ENCODE assay signal across 1 cellular context in the genomic region with DNA sequence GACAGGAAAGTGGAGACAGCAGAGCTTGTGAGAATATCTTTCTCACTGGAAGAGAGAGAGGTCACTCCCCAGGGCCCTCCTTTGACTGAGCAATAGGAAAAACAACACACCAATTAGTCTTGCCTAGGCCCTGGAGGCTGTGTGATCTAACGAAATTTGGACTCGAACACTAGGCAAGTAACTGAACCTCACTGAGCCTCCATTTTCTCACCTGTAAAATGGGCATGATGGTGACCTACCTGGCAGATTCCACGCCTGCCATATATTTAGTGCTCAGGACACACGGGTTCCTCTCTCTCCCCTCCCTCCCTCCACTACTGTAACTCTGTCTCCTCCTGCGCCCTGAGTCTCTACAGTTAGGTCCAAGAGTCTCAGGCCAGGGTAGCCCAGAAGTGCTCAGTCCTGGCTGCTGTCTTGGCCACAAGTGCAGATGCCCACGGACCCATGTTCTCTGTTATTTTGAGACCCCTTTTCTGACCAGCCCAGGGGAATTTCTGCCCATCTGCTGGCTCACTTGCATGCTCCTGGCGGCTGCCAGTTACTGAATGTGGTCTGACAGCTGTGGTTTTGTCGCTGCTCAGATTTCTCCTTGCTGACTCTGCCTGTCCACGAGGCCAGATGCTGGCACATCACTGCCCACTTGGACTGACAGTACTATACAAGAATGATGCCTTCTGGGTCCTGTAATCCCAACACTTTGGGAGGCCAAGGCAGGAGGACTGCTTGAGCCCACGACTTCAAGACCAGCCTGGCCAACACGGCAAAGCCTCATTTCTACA.
TF ChIP-seq lines count a peak whose summit lies in the region.

No MANE protein-coding gene starts in this region.

TF ChIP-seq in H1, 55 proteins besides CTCF, POLR2A, EP300 and RAD21:
- TF ChIP-seq CHD7 (IDR thresholded peaks at IDR 0.05; ENCODE audit: insufficient replicate concordance, low read length) = no peak
- TF ChIP-seq KDM1A (IDR thresholded peaks at IDR 0.05; ENCODE audit: borderline replicate concordance, low read length) = 0 out of 2 replicates have a peak, but pooled peaks have one; percentile 24
- no peak for TF ChIP-seq SP1 (IDR thresholded peaks at IDR 0.05; ENCODE audit: low read depth, low read length)
